8 cellular contexts compared by ENCODE assay signal in the genomic region with DNA sequence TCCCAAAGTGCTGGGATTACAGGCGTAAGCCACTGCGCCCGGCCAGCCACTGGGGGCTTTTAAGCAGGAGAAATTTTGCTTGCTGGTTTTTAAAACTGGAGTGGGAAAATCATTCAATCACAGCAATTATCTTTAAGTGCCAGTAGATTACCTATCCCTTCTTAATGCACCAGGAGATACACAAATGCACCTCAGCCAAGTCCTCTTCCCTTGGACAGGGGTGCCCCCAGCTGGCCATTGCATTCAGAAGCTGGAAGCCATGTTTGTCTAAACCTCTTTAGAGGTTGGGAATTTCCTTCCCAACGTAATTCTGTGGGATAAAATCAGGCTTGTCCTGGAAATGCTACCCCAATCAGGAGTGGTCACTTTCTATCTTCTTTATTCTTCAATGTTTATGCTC. TPM values are rescaled to one million over a fixed set of nuclear protein-coding genes. Genes with fewer than 3 reads are reported as not detected.
DNase-seq lines count a peak whose midpoint lies in the region; ATAC-seq, FAIRE-seq and TF ChIP-seq lines count a peak whose summit lies in the region.

No MANE protein-coding gene starts in this region.

- ATAC-seq in foreskin keratinocyte: peak; percentile 58
- no peak for ATAC-seq in GM18867 (IDR thresholded peaks at IDR 0.05; ENCODE audit: unreplicated experiment)

- DNase-seq in NCI-H526 (lab: John Stamatoyannopoulos, UW) (peak; percentile 14 to 34), NCI-H526 treated with DMSO at 0.1 percent for 48 hours (lab: John Stamatoyannopoulos, UW) (no peak), HTR-8/SVneo (ENCODE audit: insufficient read length, low spot score) (peak; percentile 19), SW480 (ENCODE audit: low spot score) (peak; percentile 46), foreskin keratinocyte (peak in 1 of 2 donors; percentile 46), stromal cell of bone marrow (ENCODE audit: low read depth) (peak; percentile 17), NCI-H1048 (lab: John Stamatoyannopoulos, UW) (no peak)

- H3K4me1 ChIP-seq in foreskin keratinocyte: no peaks in the 10 kb centered on the region

- FAIRE-seq in HTR-8/SVneo (lab: Jason Lieb, UNC): no peak

- no peak overlapping the region for H3K27ac ChIP-seq in foreskin keratinocyte

- peak; percentile 84 for TF ChIP-seq CTCF in foreskin keratinocyte (conservative IDR thresholded peaks at IDR 0.05)

- H3K27me3 ChIP-seq in foreskin keratinocyte: no peaks in the 10 kb centered on the region

RNA-seq across cellular contexts. Expression of a gene that starts 26.6 kb away (rescaled TPM):
- total RNA-seq in foreskin keratinocyte: 46.5 and 62.3 TPM in 2 replicates
- polyA plus RNA-seq in foreskin keratinocyte: 61.1 and 78.6 TPM in 2 replicates

RNA-seq across cellular contexts. Expression of a gene that starts 27.6 kb away (rescaled TPM):
- total RNA-seq in foreskin keratinocyte: 41.3 and 51.5 TPM in 2 replicates
- 66.0 and 81.6 TPM in 2 replicates for polyA plus RNA-seq in foreskin keratinocyte

RNA-seq across cellular contexts. Expression of a gene that starts 31.4 kb away (rescaled TPM):
- total RNA-seq in foreskin keratinocyte: 336 and 383 TPM in 2 replicates
- polyA plus RNA-seq in foreskin keratinocyte: 474 and 545 TPM in 2 replicates

RNA-seq across cellular contexts. Expression of a gene that starts 59.5 kb away (rescaled TPM):
- total RNA-seq in foreskin keratinocyte: 2.2 and 2.5 TPM in 2 replicates
- polyA plus RNA-seq in foreskin keratinocyte: 1.3 and 1.4 TPM in 2 replicates

Comparison
In these comparisons a context has a peak if more than half of its experiments do, and no peak if none do; other contexts are left out.
1. DNase-seq: peak in NCI-H526 (2 of 2), HTR-8/SVneo (single experiment), SW480 (single experiment) and stromal cell of bone marrow (single experiment); none in NCI-H526 treated with DMSO at 0.1 percent for 48 hours (single experiment) and NCI-H1048 (single experiment).